8 cellular contexts compared by ENCODE assay signal in the genomic region with DNA sequence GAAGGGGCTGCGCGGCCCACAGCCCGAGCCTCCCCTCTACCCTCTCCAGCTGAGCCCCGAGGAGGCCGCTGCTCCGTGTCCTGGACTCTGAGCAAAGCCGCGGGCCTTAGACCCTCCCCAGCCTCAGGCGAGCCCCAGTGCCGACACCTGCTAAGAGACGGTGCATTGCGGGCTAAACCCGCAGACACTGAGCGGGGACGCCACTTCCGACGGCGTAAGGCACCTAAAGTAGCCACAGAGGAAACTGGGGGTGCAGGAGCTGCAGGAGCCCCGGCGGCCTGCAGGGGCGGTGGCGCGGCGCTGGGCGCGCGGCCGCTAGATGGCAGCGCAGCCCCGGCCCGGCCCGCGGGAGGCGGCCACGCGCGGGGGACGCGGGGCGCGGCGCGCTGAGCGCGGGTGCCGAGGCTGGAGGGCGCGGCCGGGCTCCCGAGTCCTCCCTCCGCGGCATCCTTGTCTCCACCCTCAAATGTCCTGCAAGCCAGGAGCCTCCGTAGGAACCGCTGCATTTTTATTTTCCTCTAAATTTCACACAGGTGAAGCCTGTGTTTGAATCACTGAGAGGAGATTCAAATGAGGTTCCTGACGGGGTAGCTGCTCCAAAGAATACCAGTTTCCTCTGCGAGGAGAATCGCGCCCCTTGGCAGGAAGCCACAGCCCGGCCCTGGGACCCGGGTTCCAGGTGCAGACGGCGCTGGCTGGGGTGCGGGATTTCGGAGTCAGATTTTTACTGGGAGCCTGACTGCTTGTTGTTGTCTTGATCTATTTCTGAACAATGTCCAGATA.
DNase-seq lines count a peak whose midpoint lies in the region; ATAC-seq and TF ChIP-seq lines count a peak whose summit lies in the region.

No MANE protein-coding gene starts in this region.

- peak overlapping the region in 9 of 10 donors; percentile 49 to 79 (median 65) for H3K4me3 Mint-ChIP-seq in naive thymus-derived CD8-positive, alpha-beta T cell

- no peaks in the 10 kb centered on the region for H3K36me3 Mint-ChIP-seq in naive thymus-derived CD8-positive, alpha-beta T cell

- H3K4me1 Mint-ChIP-seq in naive thymus-derived CD8-positive, alpha-beta T cell: peaks cover 3 to 8% (median 6%) of the 10 kb centered on the region in 4 donors

- POLR2A ChIA-PET in naive thymus-derived CD8-positive, alpha-beta T cell (lab: Charles Lee): no interaction called here

- H3K9me3 Mint-ChIP-seq in naive thymus-derived CD8-positive, alpha-beta T cell: no peaks in the 10 kb centered on the region

- peak overlapping the region; percentile 40 for H3K4me3 ChIP-seq in epithelial cell of proximal tubule (ENCODE audit: low read depth, low read length)

- peak; percentile 100 for ATAC-seq in HG02852 (IDR thresholded peaks at IDR 0.05; ENCODE audit: unreplicated experiment)
- ATAC-seq in naive thymus-derived CD8-positive, alpha-beta T cell: peak; percentile 96 to 98

- no peak overlapping the region for H3K27ac Mint-ChIP-seq in naive thymus-derived CD8-positive, alpha-beta T cell

- DNase-seq in NCI-H2029 (lab: John Stamatoyannopoulos, UW) (peak; percentile 22), NCI-H2029 treated with DMSO at 0.1 percent for 48 hours (lab: John Stamatoyannopoulos, UW) (no peak), NCI-H2107 (lab: John Stamatoyannopoulos, UW) (peak; percentile 80), epithelial cell of proximal tubule (ENCODE audit: low read depth) (no peak), stromal cell of bone marrow (ENCODE audit: low read depth) (peak; percentile 3)
- DNase-seq in activated CD8-positive, alpha-beta memory T cell treated with anti-CD3 and anti-CD28 coated beads for 24 hours: peak; percentile 82
- DNase-seq in naive thymus-derived CD8-positive, alpha-beta T cell: peak; percentile 29 to 70 (median 60)

- TF ChIP-seq CTCF in epithelial cell of proximal tubule (conservative IDR thresholded peaks at IDR 0.05; ENCODE audit: low read depth, low read length): peak; percentile 70

- H3K27me3 Mint-ChIP-seq in naive thymus-derived CD8-positive, alpha-beta T cell: peaks cover 2 to 35% (median 15%) of the 10 kb centered on the region in 5 donors

Comparison
In these comparisons a context has a peak if more than half of its experiments do, and no peak if none do; other contexts are left out.
1. DNase-seq: peak in NCI-H2029 (single experiment), NCI-H2107 (single experiment), activated CD8-positive, alpha-beta memory T cell treated with anti-CD3 and anti-CD28 coated beads for 24 hours (single experiment), naive thymus-derived CD8-positive, alpha-beta T cell (10 of 10) and stromal cell of bone marrow (single experiment); none in NCI-H2029 treated with DMSO at 0.1 percent for 48 hours (single experiment) and epithelial cell of proximal tubule (single experiment).